ENCODE assay signal across 24 cellular contexts in the genomic region with DNA sequence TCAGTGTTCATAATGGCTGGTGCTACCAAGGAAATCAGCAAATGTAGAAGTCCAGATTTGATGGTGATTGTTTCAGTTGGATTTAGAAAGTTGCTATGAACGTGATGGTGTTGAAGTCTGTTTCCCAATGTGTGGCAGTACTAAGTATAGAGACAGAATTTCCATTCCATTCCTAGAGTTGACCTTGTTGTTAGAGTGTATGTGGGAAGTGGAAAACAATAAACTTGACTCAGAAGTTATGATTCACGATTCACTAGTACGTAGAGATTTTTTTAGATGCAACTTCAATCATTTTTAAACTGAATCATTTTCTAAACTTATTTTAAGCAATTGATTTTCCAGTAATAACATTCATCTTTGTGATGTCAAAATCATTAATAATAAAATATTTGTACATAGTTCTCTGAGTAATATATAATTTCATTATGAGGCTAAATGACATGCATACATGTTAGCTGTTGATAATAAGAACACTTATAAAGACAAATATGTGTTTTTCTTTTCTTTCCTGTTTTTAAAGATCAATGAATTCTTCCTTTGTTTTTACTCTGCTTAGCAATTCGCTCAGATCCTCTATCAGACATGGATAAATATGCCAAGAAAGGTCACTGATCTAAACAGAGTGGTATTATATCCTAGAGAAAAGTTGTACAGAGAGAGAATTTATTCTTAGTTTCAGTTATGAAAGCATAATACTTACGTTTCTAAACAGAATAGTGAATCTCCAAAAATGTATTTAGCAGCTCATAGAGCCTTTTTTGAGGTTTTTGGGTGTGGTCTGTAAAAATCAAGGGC.
"Had no signal": no experiment of that assay in that cellular context is flagged by ENCODE, and none has a peak within 500 bp of the region (broad histone marks: within the 10 kb centered on the region; RNA-seq: fewer than 3 reads in every experiment).

No MANE protein-coding gene starts in this region.

- H3K9ac ChIP-seq: parathyroid adenoma had no signal

- H2AFZ ChIP-seq: parathyroid adenoma had no signal

- H3K4me3 ChIP-seq: gastrocnemius medialis, lung, sigmoid colon, spleen, testis, upper lobe of left lung had no signal

- DNase-seq: activated CD4-positive, alpha-beta T cell treated with anti-CD3 and anti-CD28 coated beads, Interleukin-2, amount 10 ng/mL, durations not matched to agents 24 days and 14 days; activated CD8-positive, alpha-beta T cell treated with anti-CD3 and anti-CD28 coated beads for 36 hours; activated naive CD4-positive, alpha-beta T cell treated with Interleukin-2 at 50 U/mL for 16 hours; activated T-cell treated with anti-CD3 and anti-CD28 coated beads, Interleukin-2, amount 50 U/mL, for 1 hour; aorta; brain microvascular endothelial cell; effector CD4-positive, alpha-beta T cell; gastrocnemius medialis; head of caudate nucleus; kidney; sigmoid colon; spleen; stimulated activated CD4-positive, alpha-beta T cell treated with anti-CD3 and anti-CD28 coated beads, Interleukin-4, amount 100 ng/mL, for 4 hours; T1000; testis; upper lobe of left lung had no signal

- H3K4me1 ChIP-seq: gastrocnemius medialis, parathyroid adenoma, sigmoid colon, spleen, testis, upper lobe of left lung had no signal

- H3K27me3 ChIP-seq: brain microvascular endothelial cell, gastrocnemius medialis, neutrophil, sigmoid colon, spleen, testis, upper lobe of left lung had no signal

- H3K27ac ChIP-seq: brain microvascular endothelial cell, gastrocnemius medialis, neutrophil, parathyroid adenoma, sigmoid colon, spleen, testis, upper lobe of left lung had no signal

- H3K79me2 ChIP-seq: parathyroid adenoma had no signal

- ATAC-seq: activated CD8-positive, alpha-beta T cell treated with anti-CD3 and anti-CD28 coated beads for 36 hours; activated T-helper 17 cell treated with anti-CD3 and anti-CD28 coated beads, Interleukin-2, amount 50 U/mL, for 72 hours; esophagus mucosa; gastrocnemius medialis; left lobe of liver; natural killer cell treated with Interleukin-12 subunit alpha and Interleukin-12 subunit beta and Interleukin-15 and Interleukin-18, amount 100 ng/mL, for 72 hours; stimulated activated memory B cell treated with anti-CD40 and anti-IgM and Interleukin-4, amounts not matched to agents 10 μg/mL and 1 μg/mL and 100 μg/mL, for 72 hours had no signal

- H3K36me3 ChIP-seq: brain microvascular endothelial cell, gastrocnemius medialis, neutrophil, sigmoid colon, spleen, upper lobe of left lung had no signal

- H3K9me3 ChIP-seq: gastrocnemius medialis, neutrophil, sigmoid colon, spleen, testis, upper lobe of left lung had no signal

- FAIRE-seq: kidney had no signal
